In genomic region chr4:153261431-153261830, GRCh38 we compare ENCODE assay signal across 19 cellular contexts. TPM values are rescaled to one million over a fixed set of nuclear protein-coding genes. Genes with fewer than 3 reads are reported as not detected.
DNase-seq lines count a peak whose midpoint lies in the region; FAIRE-seq and TF ChIP-seq lines count a peak whose summit lies in the region.
"Had no signal": no experiment of that assay in that cellular context is flagged by ENCODE, and none has a peak within 500 bp of the region (broad histone marks: within the 10 kb centered on the region; RNA-seq: fewer than 3 reads in every experiment).

No MANE protein-coding gene starts in this region.

- H3K14ac ChIP-seq in H1 (ENCODE audit: insufficient read length): no peak overlapping the region

- H3K23me2 ChIP-seq in H1 (ENCODE audit: low read depth, low read length): peaks cover 6% of the 10 kb centered on the region

- peaks cover 8% of the 10 kb centered on the region; the same call in 1 of the 2 replicates for H3K9me3 ChIP-seq in HUES6 (ENCODE audit: control insufficient read depth, insufficient read depth, low read depth, low read length)
- no peaks in the 10 kb centered on the region; a peak in 1 of 4 replicates for H3K9me3 ChIP-seq in H1 (ENCODE audit: insufficient read depth in 2 of 2, low read depth in 1 of 2, low read length in 1 of 2)
- H3K9me3 ChIP-seq in stomach smooth muscle (ENCODE audit: control insufficient read depth in 2 of 2, low read length in 2 of 2): peaks cover 0 to 7% of the 10 kb centered on the region in 2 donors
- H3K9me3 ChIP-seq in BE2C: no peaks in the 10 kb centered on the region

- no peak overlapping the region for H2BK120ac ChIP-seq in H1 (replicated peaks; ENCODE audit: low read depth, low read length)

- H3K79me2 ChIP-seq in H1 (ENCODE audit: control insufficient read depth in 1 of 2, insufficient read depth in 2 of 2, low read length in 2 of 2): peaks cover 5 to 63% of the 10 kb centered on the region in 2 experiments; a peak in 2 of 4 replicates

- H2BK5ac ChIP-seq in H1 (ENCODE audit: low read depth, low read length): no peak overlapping the region

- H2BK12ac ChIP-seq in H1 (ENCODE audit: low read depth, low read length): 0 out of 2 replicates have a peak overlapping the region, but pooled peaks have one; percentile 30

- H2BK20ac ChIP-seq in H1 (ENCODE audit: low read length): peak overlapping the region; percentile 84; the same call in 1 of the 2 replicates

- H2AK5ac ChIP-seq in H1 (ENCODE audit: low read depth, low read length): 0 out of 2 replicates have a peak overlapping the region, but pooled peaks have one; percentile 32

- no peaks in the 10 kb centered on the region for H3K27me3 ChIP-seq in HUES6 (ENCODE audit: control insufficient read depth, insufficient read depth, low read length)
- no peaks in the 10 kb centered on the region for H3K27me3 ChIP-seq in H1 (replicated peaks in 1 of 4; ENCODE audit: control insufficient read depth in 3 of 4, extremely low read depth in 1 of 4, insufficient read depth in 3 of 4, low read length in 3 of 4)
- H3K27me3 ChIP-seq in stomach smooth muscle (ENCODE audit: control insufficient read depth in 1 of 2, insufficient read depth in 2 of 2, low read length in 2 of 2): no peaks in the 10 kb centered on the region
- H3K27me3 ChIP-seq in BE2C: no peaks in the 10 kb centered on the region

- H4K5ac ChIP-seq in H1 (ENCODE audit: insufficient read length, low read depth, low read length): peak overlapping the region; percentile 13

- no peak overlapping the region; the same call in 1 of the 2 replicates for H4K8ac ChIP-seq in H1 (ENCODE audit: extremely low read depth, insufficient read depth, low read length)

- no peak for TF ChIP-seq EP300 in H1 (IDR thresholded peaks at IDR 0.05; ENCODE audit: borderline replicate concordance in 1 of 2, low read depth in 2 of 2, low read length in 2 of 2)

- H3K4me1 ChIP-seq in HUES6 (ENCODE audit: control insufficient read depth, insufficient read depth, low read length): peaks cover 49% of the 10 kb centered on the region
- H3K4me1 ChIP-seq in H1 (replicated peaks in 1 of 4; ENCODE audit: control insufficient read depth in 3 of 4, insufficient read depth in 4 of 4, low read length in 3 of 4): peaks cover 6 to 24% (median 17%) of the 10 kb centered on the region in 4 experiments; a peak in 6 of 7 replicates
- peaks cover 9% of the 10 kb centered on the region for H3K4me1 ChIP-seq in stomach smooth muscle (ENCODE audit: control insufficient read depth, insufficient read depth, low read length)
- H3K4me1 ChIP-seq in BE2C: peaks cover 4% of the 10 kb centered on the region; the same call in 1 of the 2 replicates

- no peak overlapping the region for H3K4me3 ChIP-seq in AG10803 (ENCODE audit: low read length)
- H3K4me3 ChIP-seq in HUES6 (ENCODE audit: low read depth, low read length): no peak overlapping the region
- no peak overlapping the region for H3K4me3 ChIP-seq in H1 (ENCODE audit: extremely low read depth in 1 of 4, insufficient read depth in 2 of 4, low read depth in 3 of 4, low read length in 4 of 4)
- no peak overlapping the region for H3K4me3 ChIP-seq in stomach smooth muscle (ENCODE audit: low read length in 2 of 2)
- H3K4me3 ChIP-seq in BE2C (ENCODE audit: low read depth, low read length): no peak overlapping the region
- H3K4me3 ChIP-seq: K562 had no signal

- no peak for TF ChIP-seq RAD21 in H1 (IDR thresholded peaks at IDR 0.05 in 1 of 2, conservative IDR thresholded peaks at IDR 0.05 in 1 of 2; ENCODE audit: low read depth in 2 of 2, low read length in 2 of 2)

- TF ChIP-seq CTCF in AG10803 (conservative IDR thresholded peaks at IDR 0.05; ENCODE audit: low read length): no peak
- TF ChIP-seq CTCF in H1 (IDR thresholded peaks at IDR 0.05; ENCODE audit: control extremely low read depth in 1 of 3, insufficient read depth in 1 of 3, low read depth in 1 of 3, low read length in 3 of 3): no peak
- TF ChIP-seq CTCF in BE2C (IDR thresholded peaks at IDR 0.05; ENCODE audit: low read depth, low read length): no peak

- TF ChIP-seq POLR2A in H1 (IDR thresholded peaks at IDR 0.05; ENCODE audit: control extremely low read depth in 1 of 2, low read depth in 2 of 2, low read length in 2 of 2): no peak

- CTCF ChIA-PET in H1 (lab: Charles Lee; ENCODE audit: partially characterized antibody): interaction anchor here (0.8 to 1.6 kb wide), 6 partner anchors 10 to 373 kb away, joined by 3 to 4 read pairs (median 3); no protein-coding TSS in a partner anchor

- H3K9ac ChIP-seq in HUES6 (ENCODE audit: low read length) (no peak overlapping the region), H1 (replicated peaks in 1 of 4; ENCODE audit: extremely low read depth in 1 of 4, low read depth in 3 of 4, low read length in 3 of 4) (no peak overlapping the region), stomach smooth muscle (ENCODE audit: low read length in 2 of 2) (no peak overlapping the region)

- H3K79me1 ChIP-seq in H1 (ENCODE audit: low read depth, low read length): peaks cover 6% of the 10 kb centered on the region

- POLR2A ChIA-PET in H1 (lab: Charles Lee; ENCODE audit: partially characterized antibody): interaction anchor here (1.2 to 1.6 kb wide), 3 partner anchors 12 to 15 kb away, joined by 3 to 5 read pairs (median 4); no protein-coding TSS in a partner anchor

- FAIRE-seq in H1 (lab: Jason Lieb, UNC): no peak
- FAIRE-seq: A204.1, K562 had no signal

- H3K36me3 ChIP-seq in HUES6 (ENCODE audit: control insufficient read depth, insufficient read depth, low read length) (0 out of 2 replicates have a peak, but pooled peaks cover 3% of the 10 kb centered on the region), H1 (ENCODE audit: control insufficient read depth in 2 of 4, insufficient read depth in 4 of 4, low read length in 3 of 4) (peaks cover 0 to 6% (median 0%) of the 10 kb centered on the region in 4 experiments; a peak in 2 of 8 replicates), stomach smooth muscle (ENCODE audit: control insufficient read depth in 2 of 2, insufficient read depth in 2 of 2, low read length in 2 of 2) (peaks cover 0 to 3% of the 10 kb centered on the region in 2 donors), BE2C (peaks cover 5% of the 10 kb centered on the region; the same call in 1 of the 2 replicates)

- no peak overlapping the region for H3K23ac ChIP-seq in H1 (ENCODE audit: insufficient read length)

- H3K4ac ChIP-seq in H1 (replicated peaks; ENCODE audit: insufficient read length, low read depth, low read length): no peak overlapping the region

- H3K27ac ChIP-seq in HUES6 (ENCODE audit: low read depth, low read length) (0 out of 2 replicates have a peak overlapping the region, but pooled peaks have one; percentile 35), H1 (ENCODE audit: low read depth, low read length) (no peak overlapping the region), stomach smooth muscle (ENCODE audit: low read length) (peak overlapping the region; percentile 3)

- DNase-seq in AG10803 (ENCODE audit: low read depth) (peak; percentile 68), H1 (ENCODE audit: low read depth in 1 of 2, low spot score in 2 of 2) (no peak), hypothalamus (lab: John Stamatoyannopoulos, UW) (no peak), BE2C (no peak), DMS153 (lab: John Stamatoyannopoulos, UW) (no peak)
- DNase-seq in stimulated activated CD4-positive, alpha-beta T cell treated with anti-CD3 and anti-CD28 coated beads, Interleukin-12 subunit alpha, Interleukin-12 subunit beta, amount 100 ng/mL, for 4 hours: no peak
- DNase-seq: CD4-positive, alpha-beta memory T cell; DMS79 treated with DMSO at 0.1 percent for 48 hours; GDM1; NCI-H146; NCI-H2081 treated with DMSO at 0.1 percent for 48 hours; NCI-H2227 treated with DMSO at 0.1 percent for 48 hours; NCI-H524 treated with DMSO at 0.1 percent for 48 hours; OCI-M1; RPMI8226 had no signal

- H4K20me1 ChIP-seq in H1 (replicated peaks in 1 of 2; ENCODE audit: control insufficient read depth in 1 of 2, insufficient read depth in 2 of 2, low read length in 2 of 2): no peaks in the 10 kb centered on the region

- no peak overlapping the region for H3K4me2 ChIP-seq in H1 (ENCODE audit: insufficient read depth in 1 of 2, low read depth in 2 of 2, low read length in 2 of 2)

- no peak overlapping the region for H3K56ac ChIP-seq in H1 (replicated peaks; ENCODE audit: insufficient read length, low read depth, low read length)

- WGBS in H1 (ENCODE audit: extremely low coverage in 1 of 2, insufficient coverage in 1 of 2, insufficient read length in 1 of 2, insufficient replicate concordance in 2 of 2, low coverage in 1 of 2, low lambda C conversion rate in 2 of 2, missing lambda C conversion rate in 1 of 2), 2 experiments: 91% methylated on average over 2 of the region's 2 CpGs; no CpG with 5 or more reads in 1 of the 2 experiments

- H2AFZ ChIP-seq in H1 (ENCODE audit: low read length): no peak overlapping the region

- no peak overlapping the region for H4K91ac ChIP-seq in H1 (replicated peaks; ENCODE audit: insufficient read length, low read length)

- no peak overlapping the region for H2BK15ac ChIP-seq in H1 (ENCODE audit: low read length)

- H3K18ac ChIP-seq in H1 (ENCODE audit: extremely low read depth, low read length): peak overlapping the region; percentile 32; the same call in 1 of the 2 replicates

TF ChIP-seq in H1, 55 proteins besides CTCF, POLR2A, EP300 and RAD21:
- TF ChIP-seq FOSL1 (IDR thresholded peaks at IDR 0.05; ENCODE audit: insufficient read depth, low read depth, low read length): no peak
- TF ChIP-seq RFX5 (IDR thresholded peaks at IDR 0.05; ENCODE audit: borderline replicate concordance, low read depth, low read length): no peak

RNA-seq across cellular contexts. Expression of gene TRIM2, which starts 57.2 kb away (rescaled TPM):
- total RNA-seq in H1 (2021; fragmentation: NEBNext Ultra II Directional; extraction: Animal tissue kit (Norgen Biotek cat#: 25700)): 58.1 and 59.8 TPM in 2 replicates
- polyA plus RNA-seq in H1 (2011; rRNA removed): 30.8 and 34.0 TPM in 2 replicates
- 30.1 TPM for polyA plus RNA-seq in H1 (2011; cell fraction: cytosol; rRNA removed)
- 51.4 TPM for polyA plus RNA-seq in H1 (2011; cell fraction: nucleus; rRNA removed)
- polyA plus RNA-seq in H1 (2012, experiment 1 of 2): 25.9 to 40.1 TPM (median 35.7 TPM) in 4 replicates
- polyA plus RNA-seq in H1 (2012, experiment 2 of 2): 7.1 TPM
- polyA plus RNA-seq in H1 (2013, experiment 1 of 2): 20.5 TPM
- polyA plus RNA-seq in H1 (2013, experiment 2 of 2): 17.9 TPM
- polyA minus RNA-seq in H1 (2011; rRNA and poly(A)+ RNA removed): 196 and 248 TPM in 2 replicates
- 78.7 TPM for polyA minus RNA-seq in H1 (2011; cell fraction: cytosol; rRNA and poly(A)+ RNA removed)
- polyA minus RNA-seq in H1 (2011; cell fraction: nucleus; rRNA and poly(A)+ RNA removed): 117 TPM
- polyA plus RNA-seq in BE2C (2012; ENCODE audit: insufficient read depth, insufficient read length, low read depth): 37.7 TPM
